In genomic region chr1:115727706-115728249, GRCh38 we compare ENCODE assay signal across 8 cellular contexts. TPM values are rescaled to one million over a fixed set of nuclear protein-coding genes. Genes with fewer than 3 reads are reported as not detected.
A peak's percentile ranks its signal among the peaks of the same experiment; 100 is the strongest.
DNase-seq lines count a peak whose midpoint lies in the region; ATAC-seq, FAIRE-seq and TF ChIP-seq lines count a peak whose summit lies in the region.

No MANE protein-coding gene starts in this region.

- TF ChIP-seq POLR2A in breast epithelium (IDR thresholded peaks at IDR 0.05) (no peak), HepG2 (IDR thresholded peaks at IDR 0.05; ENCODE audit: insufficient read depth in 1 of 2, low read depth in 2 of 2, low read length in 2 of 2) (peak in 1 of 2 experiments; percentile 19; a peak in 1 of 4 replicates)

- H3K9me3 ChIP-seq in breast epithelium (no peaks in the 10 kb centered on the region), HepG2 (ENCODE audit: low read length) (no peaks in the 10 kb centered on the region), tibial artery (no peaks in the 10 kb centered on the region)

- H3K79me2 ChIP-seq in HepG2 (ENCODE audit: insufficient read depth, low read length): no peaks in the 10 kb centered on the region

- intact Hi-C loops in breast epithelium (cut with DNase I; ENCODE audit: low total_unique reads) (no loop called here), HepG2 (cut with micrococcal nuclease; ENCODE audit: unreplicated experiment) (no loop called here), tibial artery (cut with DNase I; ENCODE audit: low total_unique reads) (no loop called here)

- DNase-seq in breast epithelium (ENCODE audit: low spot score in 2 of 2) (no peak), HepG2 (ENCODE audit: low spot score) (peak; percentile 89), tibial artery (peak; percentile 85 to 86), retina (no peak), NCI-H187 (lab: John Stamatoyannopoulos, UW) (no peak), LoVo (ENCODE audit: low spot score) (no peak)

- H3K4me3 ChIP-seq in breast epithelium: no peak overlapping the region
- peak overlapping the region in 1 of 3 experiments; percentile 26; a peak in 1 of 6 replicates for H3K4me3 ChIP-seq in HepG2 (replicated peaks in 1 of 3; ENCODE audit: insufficient read depth in 1 of 3, low read depth in 2 of 3, low read length in 3 of 3)
- H3K4me3 ChIP-seq in tibial artery: no peak overlapping the region

- FAIRE-seq in HepG2 (lab: Jason Lieb, UNC): peak; percentile 92

- in situ Hi-C loops in HepG2 (cut with HindIII; ENCODE audit: extremely low pct_ligation_motif_present, low pct_unique_long_range_greater_than_20kb): no loop called here

- POLR2A ChIA-PET in HepG2 (lab: Yijun Ruan, JAX): interaction anchor here (1.1 kb wide), 1 partner anchor 17 kb away, joined by 4 read pairs; no protein-coding TSS in a partner anchor

- H3K27me3 ChIP-seq in breast epithelium (no peaks in the 10 kb centered on the region), HepG2 (ENCODE audit: control insufficient read depth in 1 of 2, insufficient read depth in 2 of 2, low read length in 2 of 2) (no peaks in the 10 kb centered on the region), tibial artery (no peaks in the 10 kb centered on the region)

- H3K4me2 ChIP-seq in HepG2 (ENCODE audit: low read depth, low read length): peak overlapping the region; percentile 69

- 0 out of 2 replicates have a peak overlapping the region, but pooled peaks have one; percentile 29 for H3K9ac ChIP-seq in HepG2 (ENCODE audit: insufficient read depth, low read depth, low read length)

- TF ChIP-seq EP300 in Ishikawa (IDR thresholded peaks at IDR 0.05; ENCODE audit: borderline replicate concordance) (no peak), HepG2 (IDR thresholded peaks at IDR 0.05; ENCODE audit: low read depth in 2 of 2, low read length in 2 of 2) (peak; percentile 37 to 63; a peak in 2 of 4 replicates), HepG2 (CRISPR knock-in tag; IDR thresholded peaks at IDR 0.05; ENCODE audit: borderline replicate concordance) (0 out of 2 replicates have a peak, but pooled peaks have one; percentile 21)

- peak; percentile 94 for ATAC-seq in HepG2
- no peak for ATAC-seq in HG02973 (IDR thresholded peaks at IDR 0.05; ENCODE audit: unreplicated experiment)

- BruUV-seq in HepG2 (replicated peaks; lab: Mats Ljungman, UMichigan): no TSS peak

- no peak for TF ChIP-seq RAD21 in Ishikawa (IDR thresholded peaks at IDR 0.05; ENCODE audit: low read depth)
- TF ChIP-seq RAD21 in HepG2 (CRISPR knock-in tag; IDR thresholded peaks at IDR 0.05): no peak

- no peaks in the 10 kb centered on the region for H4K20me1 ChIP-seq in HepG2 (ENCODE audit: insufficient read depth, low read length)

- H2AFZ ChIP-seq in HepG2 (ENCODE audit: low read length): peak overlapping the region; percentile 73

- no peaks in the 10 kb centered on the region for H3K36me3 ChIP-seq in breast epithelium
- no peaks in the 10 kb centered on the region for H3K36me3 ChIP-seq in HepG2 (replicated peaks in 1 of 2; ENCODE audit: control insufficient read depth in 1 of 2, insufficient read depth in 2 of 2, low read length in 2 of 2)
- peaks cover 0 to 14% (median 10%) of the 10 kb centered on the region in 3 donors for H3K36me3 ChIP-seq in tibial artery

- peak overlapping the region; percentile 34 to 77 for H3K27ac ChIP-seq in breast epithelium
- H3K27ac ChIP-seq in HepG2 (ENCODE audit: extremely low read length, insufficient read depth, low read length): peak overlapping the region; percentile 54
- H3K27ac ChIP-seq in tibial artery: peak overlapping the region; percentile 62 to 67

- H3K4me1 ChIP-seq in breast epithelium (no peaks in the 10 kb centered on the region), HepG2 (ENCODE audit: insufficient read depth, low read length) (peaks cover 52% of the 10 kb centered on the region), tibial artery (peaks cover 0 to 24% (median 7%) of the 10 kb centered on the region in 4 donors)

- CTCF ChIA-PET in HepG2 (lab: Yijun Ruan, JAX; ENCODE audit: low intra/inter-chr PET ratio, low total read pairs): no interaction called here

- TF ChIP-seq CTCF in breast epithelium (IDR thresholded peaks at IDR 0.05) (no peak), HepG2 (CRISPR knock-in tag; IDR thresholded peaks at IDR 0.05) (no peak), tibial artery (IDR thresholded peaks at IDR 0.05) (no peak)

- 4% methylated on average over 5 of the region's 7 CpGs for WGBS in HepG2 (ENCODE audit: low lambda C conversion rate)

TF ChIP-seq in Ishikawa, 13 proteins besides CTCF, POLR2A, EP300 and RAD21:
- peak; percentile 65 for TF ChIP-seq CEBPB (IDR thresholded peaks at IDR 0.05)
- TF ChIP-seq TEAD4 (IDR thresholded peaks at IDR 0.05): peak; percentile 65
- no peak for TF ChIP-seq ZBTB7A (IDR thresholded peaks at IDR 0.05; ENCODE audit: low read depth)

TF ChIP-seq in HepG2, 621 proteins besides CTCF, POLR2A, EP300 and RAD21 (continues in another document):
- TF ChIP-seq TEF (CRISPR knock-in tag; IDR thresholded peaks at IDR 0.05) (peak; percentile 91; the same call in 1 of the 2 replicates), NCOR1 (IDR thresholded peaks at IDR 0.05; ENCODE audit: borderline replicate concordance, low read length) (0 out of 2 replicates have a peak, but pooled peaks have one; percentile 36), HNF4A (CRISPR knock-in tag; IDR thresholded peaks at IDR 0.05) (peak; percentile 34; the same call in 1 of the 2 replicates), ZNF792 (CRISPR knock-in tag; IDR thresholded peaks at IDR 0.05) (no peak), CBX5 (CRISPR knock-in tag; IDR thresholded peaks at IDR 0.05; ENCODE audit: borderline replicate concordance) (peak; percentile 74; the same call in 1 of the 2 replicates)

RNA-seq across cellular contexts. Expression of gene CASQ2, which starts 40.7 kb away (rescaled TPM):
- total RNA-seq in breast epithelium (1 to 10 TPM; 2.1 to 3.3 (median 2.6) TPM), HepG2 (2016; rRNA removed; fragmentation: Illumina TruSeq; extraction: Trizol) (not detected in 2 replicates)
- total RNA-seq in HepG2 (2016; cell fraction: cytosol; rRNA removed; fragmentation: Illumina TruSeq; extraction: Trizol; ENCODE audit: low read depth): not detected in 2 replicates
- not detected in 2 replicates for total RNA-seq in HepG2 (2016; cell fraction: insoluble cytoplasmic fraction; rRNA removed; fragmentation: Illumina TruSeq; extraction: Trizol)
- not detected in 2 replicates for total RNA-seq in HepG2 (2016; cell fraction: membrane; rRNA removed; fragmentation: Illumina TruSeq; extraction: Trizol)
- total RNA-seq in HepG2 (2016; cell fraction: nucleus; rRNA removed; fragmentation: Illumina TruSeq; extraction: Trizol): not detected in 2 replicates
- polyA plus RNA-seq in HepG2 (2011; rRNA removed): 0.05 TPM in 1 of 2 replicates, not detected in the other
- polyA plus RNA-seq in HepG2 (2011; cell fraction: cytosol; rRNA removed): 0.03 TPM in 1 of 2 replicates, not detected in the other
- polyA plus RNA-seq in HepG2 (2011; cell fraction: nucleus; rRNA removed): not detected in 2 replicates
- polyA plus RNA-seq in HepG2 (2012): 0.05 TPM in 1 of 2 replicates, not detected in the other
- not detected in 2 replicates for polyA plus RNA-seq in HepG2 (2016; cell fraction: cytosol; fragmentation: Illumina TruSeq; extraction: Trizol; ENCODE audit: low read depth)
- polyA plus RNA-seq in HepG2 (2016; cell fraction: insoluble cytoplasmic fraction; fragmentation: Illumina TruSeq; extraction: Trizol; ENCODE audit: low read depth): not detected in 2 replicates
- polyA plus RNA-seq in HepG2 (2016; cell fraction: membrane; fragmentation: Illumina TruSeq; extraction: Trizol; ENCODE audit: low read depth): not detected in 2 replicates
- polyA plus RNA-seq in HepG2 (2016; cell fraction: nucleus; fragmentation: Illumina TruSeq; extraction: Trizol; ENCODE audit: insufficient read depth, low read depth): not detected in 2 replicates
- not detected in 2 replicates for polyA minus RNA-seq in HepG2 (2011; rRNA and poly(A)+ RNA removed; ENCODE audit: low replicate concordance)
- polyA minus RNA-seq in HepG2 (2011; cell fraction: cytosol; rRNA and poly(A)+ RNA removed): not detected in 2 replicates
- polyA minus RNA-seq in HepG2 (2011; cell fraction: nucleus; rRNA and poly(A)+ RNA removed): not detected in 2 replicates

Comparison
In these comparisons a context has a peak if more than half of its experiments do, and no peak if none do; other contexts are left out.
1. DNase-seq: peak in HepG2 (single experiment) and tibial artery (2 of 2); none in breast epithelium (0 of 2), retina (single experiment), NCI-H187 (0 of 2) and LoVo (single experiment).
2. Peak in every context shown above with its lines, with median percentiles within 50 percentile points of each other: H3K27ac ChIP-seq.